ENCODE assay signal across 8 cellular contexts in the genomic region with DNA sequence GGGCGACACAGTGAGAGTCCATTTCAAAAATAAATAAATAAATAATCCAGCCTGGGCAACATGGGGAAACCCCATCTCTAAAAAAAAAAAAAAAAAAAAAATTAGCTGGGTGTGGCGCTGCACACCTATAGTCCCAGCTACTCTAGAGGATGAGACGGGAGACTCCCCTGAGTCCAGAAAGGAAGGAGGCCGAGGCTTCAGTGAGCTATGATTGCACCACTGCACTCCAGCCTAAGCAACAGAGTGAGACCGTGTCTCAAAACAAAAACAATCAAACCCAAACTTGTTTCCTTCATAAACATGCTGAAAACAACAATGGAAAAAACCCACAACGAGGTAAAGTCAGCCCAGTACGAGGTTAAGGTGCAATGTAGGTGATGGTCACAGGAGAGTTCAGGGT. TPM values are rescaled to one million over a fixed set of nuclear protein-coding genes. Genes with fewer than 3 reads are reported as not detected.
DNase-seq lines count a peak whose midpoint lies in the region; ATAC-seq and TF ChIP-seq lines count a peak whose summit lies in the region.

No MANE protein-coding gene starts in this region.

- peak overlapping the region; percentile 93 for H3K27ac Mint-ChIP-seq in activated naive CD8-positive, alpha-beta T cell treated with anti-CD3 and anti-CD28 coated beads for 36 hours

- H3K9me3 ChIP-seq in tibial nerve, result no peaks in the 10 kb centered on the region

- H3K36me3 ChIP-seq in tibial nerve, result peaks cover 0 to 36% (median 13%) of the 10 kb centered on the region in 3 donors

- peaks cover 13% of the 10 kb centered on the region for H3K36me3 Mint-ChIP-seq in activated T-cell treated with anti-CD3 and anti-CD28 coated beads, Interleukin-2, amount 50 U/mL, for 4 hours (ENCODE audit: insufficient read depth)
- peaks cover 21% of the 10 kb centered on the region for H3K36me3 Mint-ChIP-seq in activated naive CD8-positive, alpha-beta T cell treated with anti-CD3 and anti-CD28 coated beads for 36 hours

- no peak for TF ChIP-seq CTCF in tibial nerve (IDR thresholded peaks at IDR 0.05)

- H3K27me3 ChIP-seq in tibial nerve, result no peaks in the 10 kb centered on the region

- TF ChIP-seq POLR2A in tibial nerve (IDR thresholded peaks at IDR 0.05), result no peak

- WGBS in tibial nerve, 2 donors, result 29% methylated on average over 7 of the region's 7 CpGs

- no peaks in the 10 kb centered on the region for H3K27me3 Mint-ChIP-seq in activated T-cell treated with anti-CD3 and anti-CD28 coated beads, Interleukin-2, amount 50 U/mL, for 4 hours (ENCODE audit: low read depth)
- H3K27me3 Mint-ChIP-seq in activated naive CD8-positive, alpha-beta T cell treated with anti-CD3 and anti-CD28 coated beads for 36 hours, result no peaks in the 10 kb centered on the region

- peak overlapping the region; percentile 93 for H3K4me3 Mint-ChIP-seq in activated T-cell treated with anti-CD3 and anti-CD28 coated beads, Interleukin-2, amount 50 U/mL, for 4 hours
- H3K4me3 Mint-ChIP-seq in activated naive CD8-positive, alpha-beta T cell treated with anti-CD3 and anti-CD28 coated beads for 36 hours, result peak overlapping the region; percentile 95

- DNase-seq in activated T-cell treated with anti-CD3 and anti-CD28 coated beads, Interleukin-2, amount 50 U/mL, for 4 hours, result no peak
- DNase-seq in activated T-cell treated with anti-CD3 and anti-CD28 coated beads for 4 hours (no peak), left colon (no peak), tibial nerve (ENCODE audit: low spot score in 2 of 2) (no peak), GM19238 (ENCODE audit: insufficient read length, low spot score) (no peak)
- DNase-seq in activated naive CD8-positive, alpha-beta T cell treated with anti-CD3 and anti-CD28 coated beads for 36 hours, result no peak

- no peak for ATAC-seq in activated T-cell treated with anti-CD3 and anti-CD28 coated beads, Interleukin-2, amount 50 U/mL, for 4 hours
- peak; percentile 21 for ATAC-seq in left colon
- ATAC-seq in GM19463 (IDR thresholded peaks at IDR 0.05; ENCODE audit: unreplicated experiment), result no peak
- no peak for ATAC-seq in GM18858 (IDR thresholded peaks at IDR 0.05; ENCODE audit: unreplicated experiment)

- H3K4me3 ChIP-seq in tibial nerve, result peak overlapping the region; percentile 64 to 99 (median 81)

- peak overlapping the region in 3 of 4 donors; percentile 88 to 97 (median 96) for H3K27ac ChIP-seq in tibial nerve

- H3K4me1 Mint-ChIP-seq in activated T-cell treated with anti-CD3 and anti-CD28 coated beads, Interleukin-2, amount 50 U/mL, for 4 hours (ENCODE audit: low read depth), result peaks cover 31% of the 10 kb centered on the region
- peaks cover 27% of the 10 kb centered on the region for H3K4me1 Mint-ChIP-seq in activated naive CD8-positive, alpha-beta T cell treated with anti-CD3 and anti-CD28 coated beads for 36 hours

- TF ChIP-seq EP300 in tibial nerve (IDR thresholded peaks at IDR 0.05), result no peak

- intact Hi-C loops in left colon (cut with DNase I, micrococcal nuclease), result no loop called here

- no peaks in the 10 kb centered on the region for H3K9me3 Mint-ChIP-seq in activated T-cell treated with anti-CD3 and anti-CD28 coated beads, Interleukin-2, amount 50 U/mL, for 4 hours
- H3K9me3 Mint-ChIP-seq in activated naive CD8-positive, alpha-beta T cell treated with anti-CD3 and anti-CD28 coated beads for 36 hours, result no peaks in the 10 kb centered on the region

- peaks cover 0 to 66% (median 44%) of the 10 kb centered on the region in 4 donors for H3K4me1 ChIP-seq in tibial nerve

RNA-seq across cellular contexts. Expression of a gene that starts 1.2 kb away (rescaled TPM):
- total RNA-seq in activated T-cell treated with anti-CD3 and anti-CD28 coated beads, Interleukin-2, amount 50 U/mL, for 4 hours, result 10 to 100 TPM; 17.5 to 19.0 (median 18.9) TPM
- 10 to 100 TPM; 17.7 to 18.1 TPM for total RNA-seq in activated naive CD8-positive, alpha-beta T cell treated with anti-CD3 and anti-CD28 coated beads for 36 hours
- total RNA-seq in left colon, result 10 to 100 TPM; 13.5 to 15.2 TPM
- total RNA-seq in tibial nerve, result 10 to 100 TPM; 10.8 to 21.3 (median 11.2) TPM

RNA-seq across cellular contexts. Expression of a gene that starts 8.8 kb away (rescaled TPM):
- total RNA-seq in activated T-cell treated with anti-CD3 and anti-CD28 coated beads, Interleukin-2, amount 50 U/mL, for 4 hours, result not detected
- total RNA-seq in activated naive CD8-positive, alpha-beta T cell treated with anti-CD3 and anti-CD28 coated beads for 36 hours, result not detected
- 1 to 10 TPM; 1.2 to 3.6 TPM for total RNA-seq in left colon
- 10 to 100 TPM in 2 of 4 donors, 1 to 10 TPM in 2; 5.7 to 18.6 (median 12.1) TPM for total RNA-seq in tibial nerve

RNA-seq across cellular contexts. Expression of a gene that starts 19.7 kb away (rescaled TPM):
- total RNA-seq in activated T-cell treated with anti-CD3 and anti-CD28 coated beads, Interleukin-2, amount 50 U/mL, for 4 hours, result 10 to 100 TPM; 75.0 to 79.6 (median 79.5) TPM
- 10 to 100 TPM; 49.9 to 56.7 TPM for total RNA-seq in activated naive CD8-positive, alpha-beta T cell treated with anti-CD3 and anti-CD28 coated beads for 36 hours
- total RNA-seq in left colon (100 to 1,000 TPM; 147 to 166 TPM), tibial nerve (10 to 100 TPM; 29.3 to 53.0 (median 39.6) TPM)
